30 cellular contexts compared by ENCODE assay signal in genomic region chr9:38761334-38761733, GRCh38. TPM values are rescaled to one million over a fixed set of nuclear protein-coding genes. Genes with fewer than 3 reads are reported as not detected.
DNase-seq lines count a peak whose midpoint lies in the region; ATAC-seq and TF ChIP-seq lines count a peak whose summit lies in the region.
"Had no signal": no experiment of that assay in that cellular context is flagged by ENCODE, and none has a peak within 500 bp of the region (broad histone marks: within the 10 kb centered on the region; RNA-seq: fewer than 3 reads in every experiment).

No MANE protein-coding gene starts in this region.

- no peaks in the 10 kb centered on the region for H3F3A ChIP-seq in GM23338 (replicated peaks; ENCODE audit: low read depth)

- no peaks in the 10 kb centered on the region for H3K27me3 Mint-ChIP-seq in GM23338 (ENCODE audit: insufficient read depth, low read depth, poor library complexity)
- H3K27me3 Mint-ChIP-seq: CD4-positive, CD25-positive, alpha-beta regulatory T cell had no signal

- H4K20me1 ChIP-seq in GM23338 (replicated peaks; ENCODE audit: insufficient read depth), result no peaks in the 10 kb centered on the region
- no peaks in the 10 kb centered on the region for H4K20me1 ChIP-seq in OCI-LY3 (ENCODE audit: insufficient read depth, low read length)

- H3K4me3 ChIP-seq in GM23338 (peak overlapping the region; percentile 12; the same call in 1 of the 2 replicates), OCI-LY3 (ENCODE audit: low read length) (no peak overlapping the region), iPS DF 6.9 (ENCODE audit: low read length) (no peak overlapping the region), neuron (ENCODE audit: low read length) (no peak overlapping the region), left lung (no peak overlapping the region)
- H3K4me3 ChIP-seq: cardiac muscle cell, prostate gland, tibial nerve had no signal

- DNase-seq in GM23338 (ENCODE audit: low spot score) (peak; percentile 72), iPS DF 6.9 (ENCODE audit: low read depth, low spot score) (peak; percentile 35), dermis blood vessel endothelial cell (no peak), nucleus accumbens (lab: John Stamatoyannopoulos, UW) (no peak), left lung (no peak), T-helper 9 cell (no peak)
- DNase-seq: activated CD4-positive, alpha-beta T cell treated with anti-CD3 and anti-CD28 coated beads, Interleukin-2, amount 10 ng/mL, durations not matched to agents 24 days and 14 days; activated naive CD4-positive, alpha-beta T cell treated with Interleukin-2 at 50 U/mL for 16 hours; activated T-cell treated with anti-CD3 and anti-CD28 coated beads, Interleukin-2, amount 50 U/mL, for 48 hours; amniotic stem cell; CD4-positive, CD25-positive, alpha-beta regulatory T cell; cortex of kidney; left ventricle myocardium superior; MV-4-11; NCI-H2171; NCI-H524; RPMI8226; stimulated activated naive CD8-positive, alpha-beta T cell treated with anti-CD3 and anti-CD28 coated beads, Interleukin-15, amount 100 ng/mL, for 72 hours had no signal

- H3K4me2 ChIP-seq in GM23338, result peak overlapping the region; percentile 67
- H3K4me2 ChIP-seq in OCI-LY3 (ENCODE audit: low read length), result no peak overlapping the region
- H3K4me2 ChIP-seq: KMS-11 had no signal

- peaks cover 23% of the 10 kb centered on the region for H3K4me1 Mint-ChIP-seq in GM23338
- H3K4me1 Mint-ChIP-seq: activated CD4-positive, alpha-beta T cell treated with anti-CD3 and anti-CD28 coated beads, Interleukin-2, amount 10 ng/mL, durations not matched to agents 24 days and 14 days; CD4-positive, CD25-positive, alpha-beta regulatory T cell; stimulated activated naive CD8-positive, alpha-beta T cell treated with anti-CD3 and anti-CD28 coated beads, Interleukin-15, amount 100 ng/mL, for 72 hours had no signal

- H3K36me3 Mint-ChIP-seq in GM23338 (ENCODE audit: low read depth), result peaks cover 3% of the 10 kb centered on the region; the same call in 2 of the 3 replicates
- H3K36me3 Mint-ChIP-seq: CD4-positive, CD25-positive, alpha-beta regulatory T cell had no signal

- H2AFZ ChIP-seq in GM23338 (no peak overlapping the region), OCI-LY3 (ENCODE audit: low read depth, low read length) (0 out of 2 replicates have a peak overlapping the region, but pooled peaks have one; percentile 69), neuron (ENCODE audit: low read depth, low read length) (peak overlapping the region; percentile 40)

- no peak overlapping the region for H3K9ac ChIP-seq in OCI-LY3 (ENCODE audit: low read length)
- H3K9ac ChIP-seq: KMS-11 had no signal

- H3K9me2 ChIP-seq in GM23338 (ENCODE audit: insufficient read depth), result no peaks in the 10 kb centered on the region

- H3K27ac ChIP-seq in GM23338 (ENCODE audit: low read depth) (peak overlapping the region; percentile 84), OCI-LY3 (ENCODE audit: low read length) (no peak overlapping the region), iPS DF 6.9 (ENCODE audit: low read length) (no peak overlapping the region), left lung (no peak overlapping the region)
- H3K27ac ChIP-seq: cardiac muscle cell, KMS-11, prostate gland, tibial nerve had no signal

- WGBS in iPS DF 6.9 (ENCODE audit: insufficient coverage, insufficient read length), result no CpG with 5 or more reads among the region's 3 CpGs

- no peaks in the 10 kb centered on the region for H3K27me3 ChIP-seq in GM23338 (ENCODE audit: insufficient read depth)
- H3K27me3 ChIP-seq in OCI-LY3 (ENCODE audit: low read depth, low read length), result no peaks in the 10 kb centered on the region
- H3K27me3 ChIP-seq in iPS DF 6.9 (ENCODE audit: control insufficient read depth, insufficient read depth, low read length), result no peaks in the 10 kb centered on the region
- H3K27me3 ChIP-seq in neuron (ENCODE audit: insufficient read depth, low read length), result no peaks in the 10 kb centered on the region
- H3K27me3 ChIP-seq in left lung, result peaks cover 0 to 6% of the 10 kb centered on the region in 2 donors
- H3K27me3 ChIP-seq: cardiac muscle cell, tibial nerve had no signal

- H3K4me1 ChIP-seq in GM23338 (ENCODE audit: insufficient read depth) (peaks cover 20% of the 10 kb centered on the region), OCI-LY3 (ENCODE audit: low read length) (no peaks in the 10 kb centered on the region), iPS DF 6.9 (ENCODE audit: control insufficient read depth, insufficient read depth, low read length) (no peaks in the 10 kb centered on the region), neuron (ENCODE audit: insufficient read depth, low read length) (peaks cover 4% of the 10 kb centered on the region), left lung (no peaks in the 10 kb centered on the region)
- H3K4me1 ChIP-seq: prostate gland had no signal

- intact Hi-C loops in left lung (cut with DNase I), result no loop called here

- ATAC-seq in GM23338 (peak; percentile 85), left lung (no peak)
- ATAC-seq: left ventricle myocardium superior; stimulated activated naive CD8-positive, alpha-beta T cell treated with anti-CD3 and anti-CD28 coated beads, Interleukin-15, amount 100 ng/mL, for 72 hours had no signal

- H3K36me3 ChIP-seq in GM23338 (ENCODE audit: insufficient read depth) (no peaks in the 10 kb centered on the region), OCI-LY3 (replicated peaks; ENCODE audit: low read depth, low read length) (no peaks in the 10 kb centered on the region), iPS DF 6.9 (ENCODE audit: control insufficient read depth, insufficient read depth, low read length) (no peaks in the 10 kb centered on the region), neuron (ENCODE audit: insufficient read depth, low read length) (no peaks in the 10 kb centered on the region), left lung (no peaks in the 10 kb centered on the region)
- H3K36me3 ChIP-seq: cardiac muscle cell, prostate gland, tibial nerve had no signal

- peak overlapping the region; percentile 87 for H3K27ac Mint-ChIP-seq in GM23338
- H3K27ac Mint-ChIP-seq: activated CD4-positive, alpha-beta T cell treated with anti-CD3 and anti-CD28 coated beads, Interleukin-2, amount 10 ng/mL, durations not matched to agents 24 days and 14 days; CD4-positive, CD25-positive, alpha-beta regulatory T cell; stimulated activated naive CD8-positive, alpha-beta T cell treated with anti-CD3 and anti-CD28 coated beads, Interleukin-15, amount 100 ng/mL, for 72 hours had no signal

- no peaks in the 10 kb centered on the region for H3K79me2 ChIP-seq in GM23338 (replicated peaks; ENCODE audit: insufficient read depth)
- H3K79me2 ChIP-seq in OCI-LY3 (ENCODE audit: low read length), result no peaks in the 10 kb centered on the region

- TF ChIP-seq CTCF in GM23338 (conservative IDR thresholded peaks at IDR 0.05; ENCODE audit: low read depth in 2 of 2) (no peak), OCI-LY3 (IDR thresholded peaks at IDR 0.05; ENCODE audit: low read depth, low read length) (no peak), left lung (IDR thresholded peaks at IDR 0.05) (no peak)

- H3K9me3 ChIP-seq in OCI-LY3 (ENCODE audit: insufficient read depth, low read length) (no peaks in the 10 kb centered on the region), iPS DF 6.9 (ENCODE audit: control insufficient read depth, insufficient read depth, low read length) (no peaks in the 10 kb centered on the region), neuron (ENCODE audit: low read length) (no peaks in the 10 kb centered on the region), left lung (no peaks in the 10 kb centered on the region)
- H3K9me3 ChIP-seq: prostate gland, tibial nerve had no signal

- no peak overlapping the region; the same call in 2 of the 3 replicates for H3K4me3 Mint-ChIP-seq in GM23338
- H3K4me3 Mint-ChIP-seq: activated CD4-positive, alpha-beta T cell treated with anti-CD3 and anti-CD28 coated beads, Interleukin-2, amount 10 ng/mL, durations not matched to agents 24 days and 14 days; CD4-positive, CD25-positive, alpha-beta regulatory T cell; neural crest cell; stimulated activated naive CD8-positive, alpha-beta T cell treated with anti-CD3 and anti-CD28 coated beads, Interleukin-15, amount 100 ng/mL, for 72 hours had no signal

- H3K9me3 Mint-ChIP-seq in GM23338, result peaks cover 2% of the 10 kb centered on the region; the same call in 2 of the 3 replicates
- H3K9me3 Mint-ChIP-seq: activated CD4-positive, alpha-beta T cell treated with anti-CD3 and anti-CD28 coated beads, Interleukin-2, amount 10 ng/mL, durations not matched to agents 24 days and 14 days; CD4-positive, CD25-positive, alpha-beta regulatory T cell; neural crest cell; stimulated activated naive CD8-positive, alpha-beta T cell treated with anti-CD3 and anti-CD28 coated beads, Interleukin-15, amount 100 ng/mL, for 72 hours had no signal

TF ChIP-seq in GM23338, 12 proteins besides CTCF, POLR2A, EP300 and RAD21 (continues in another document):
- TF ChIP-seq ZNF114 (CRISPR knock-in tag; IDR thresholded peaks at IDR 0.05), result no peak
- peak; percentile 28; the same call in 1 of the 2 replicates for TF ChIP-seq ETS1 (IDR thresholded peaks at IDR 0.05)
- no peak for TF ChIP-seq ZNF331 (CRISPR knock-in tag; IDR thresholded peaks at IDR 0.05; ENCODE audit: low read depth)

RNA-seq across cellular contexts. Expression of gene FAM240B, which starts 41.4 kb away (rescaled TPM):
- not detected in 2 replicates for total RNA-seq in GM23338 (2014; rRNA removed; shearing (Covaris generic))
- not detected in 2 replicates for polyA plus RNA-seq in GM23338 (2016; fragmentation: Nextera tagmentation; extraction: Ambion mirVana)
- total RNA-seq in dermis blood vessel endothelial cell (not detected in 2 replicates), left lung (not detected)
- total RNA-seq: activated CD4-positive, alpha-beta T cell treated with anti-CD3 and anti-CD28 coated beads, Interleukin-2, amount 10 ng/mL, durations not matched to agents 24 days and 14 days; cardiac muscle cell; CD4-positive, CD25-positive, alpha-beta regulatory T cell; endothelial cell of umbilical vein; HT-29; left ventricle myocardium superior; mucosa of gallbladder; neural crest cell; SK-MEL-5; T-helper 2 cell treated with Interferon-gamma antibody and Interleukin-4, amounts not matched to agents 100 ng/mL and 5 ng/mL, for 36 hours; tibial nerve had no signal
- polyA plus RNA-seq: cardiac muscle cell; CD4-positive, CD25-positive, alpha-beta regulatory T cell; endothelial cell of umbilical vein had no signal

Comparison
In these comparisons a context has a peak if more than half of its experiments do, and no peak if none do; other contexts are left out.
1. DNase-seq: peak in GM23338 (single experiment) and iPS DF 6.9 (single experiment); none in dermis blood vessel endothelial cell (single experiment), nucleus accumbens (0 of 56), left lung (0 of 2) and T-helper 9 cell (single experiment).